Comparison of ENCODE assay signal across 8 cellular contexts in the genomic region with DNA sequence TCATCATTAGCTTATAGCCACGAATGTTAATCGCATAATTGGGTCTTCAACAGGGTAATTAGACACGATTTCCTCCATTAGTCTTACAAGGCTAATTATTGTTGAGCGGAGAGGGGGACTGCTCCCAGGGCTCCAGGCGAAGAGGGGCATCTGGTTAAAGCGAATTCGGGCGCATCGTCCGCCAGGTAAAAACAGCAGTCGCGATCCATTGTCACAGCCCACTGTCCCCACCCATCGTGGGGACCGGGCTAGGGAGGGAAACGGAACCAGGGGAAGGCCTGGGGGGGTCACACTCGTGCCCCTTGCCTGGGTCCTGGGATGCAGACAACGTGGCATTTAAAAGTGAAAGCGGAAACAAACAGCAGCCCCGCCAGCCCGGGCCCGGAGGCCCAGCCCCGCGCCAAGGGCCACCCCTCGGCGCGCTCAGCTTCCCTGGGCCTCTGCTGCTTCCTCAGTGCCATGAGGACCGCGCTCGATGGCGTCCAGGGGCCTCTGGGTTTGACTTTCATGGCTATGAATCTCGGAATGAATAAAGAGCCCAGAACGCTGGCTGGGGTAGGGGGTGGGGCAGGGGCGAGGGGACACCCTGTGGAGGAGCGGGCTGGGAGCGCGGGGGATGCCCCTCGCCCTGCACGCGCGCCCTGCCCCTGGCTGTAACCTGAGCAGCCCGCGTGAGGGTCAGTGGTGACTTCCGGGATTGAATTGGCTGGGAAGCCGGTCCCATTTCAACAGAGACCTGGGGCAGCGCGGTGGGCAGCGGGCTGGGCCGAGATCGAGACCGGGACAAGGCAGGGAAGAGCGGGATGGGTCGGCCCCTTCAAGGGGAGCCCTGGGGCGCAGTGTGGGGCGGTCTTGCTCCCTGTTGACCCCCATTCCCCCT.
DNase-seq lines count a peak whose midpoint lies in the region; ATAC-seq and TF ChIP-seq lines count a peak whose summit lies in the region.

No MANE protein-coding gene starts in this region.

- 0 out of 2 replicates have a peak, but pooled peaks cover 3% of the 10 kb centered on the region for H3K4me1 ChIP-seq in SJSA1 (replicated peaks)
- peaks cover 0 to 20% (median 9%) of the 10 kb centered on the region in 12 donors for H3K4me1 ChIP-seq in heart left ventricle

- 5 to 18% (median 8%) methylated on average over 32 to 54 of the region's 54 CpGs for WGBS in heart left ventricle, 4 donors

- H3K9me3 Mint-ChIP-seq in activated naive CD8-positive, alpha-beta T cell treated with anti-CD3 and anti-CD28 coated beads for 36 hours: peaks cover 8% of the 10 kb centered on the region
- peaks cover 9% of the 10 kb centered on the region for H3K9me3 Mint-ChIP-seq in type B pancreatic cell

- DNase-seq in NCI-H2107 treated with DMSO at 0.1 percent for 48 hours (lab: John Stamatoyannopoulos, UW; ENCODE audit: unreplicated experiment): peak; percentile 9
- no peak for DNase-seq in NCI-H2107 (lab: John Stamatoyannopoulos, UW)
- peak; percentile 49 to 52 for DNase-seq in SJSA1 (ENCODE audit: low read depth in 1 of 2, low spot score in 2 of 2)
- peak; percentile 78 for DNase-seq in activated naive CD8-positive, alpha-beta T cell treated with anti-CD3 and anti-CD28 coated beads for 36 hours
- peak; percentile 59 to 83 (median 63) for DNase-seq in heart left ventricle
- DNase-seq in pons (ENCODE audit: low spot score): peak; percentile 41
- peak; percentile 73 for DNase-seq in type B pancreatic cell (ENCODE audit: extremely low spot score, unreplicated experiment)

- H3K27ac ChIP-seq in SJSA1 (peak overlapping the region; percentile 24; the same call in 1 of the 2 replicates), heart left ventricle (peak overlapping the region in 11 of 12 donors; percentile 22 to 88 (median 58))

- peak overlapping the region; percentile 98 for H3K27ac Mint-ChIP-seq in activated naive CD8-positive, alpha-beta T cell treated with anti-CD3 and anti-CD28 coated beads for 36 hours
- peak overlapping the region; percentile 90 for H3K27ac Mint-ChIP-seq in type B pancreatic cell

- no peak for TF ChIP-seq POLR2A in heart left ventricle (IDR thresholded peaks at IDR 0.05)

- ATAC-seq in HG03280 (IDR thresholded peaks at IDR 0.05; ENCODE audit: unreplicated experiment) (peak; percentile 57), heart left ventricle (peak; percentile 69 to 92 (median 90))

- peaks cover 22% of the 10 kb centered on the region for H3K36me3 Mint-ChIP-seq in activated naive CD8-positive, alpha-beta T cell treated with anti-CD3 and anti-CD28 coated beads for 36 hours
- H3K36me3 Mint-ChIP-seq in type B pancreatic cell: peaks cover 9% of the 10 kb centered on the region

- H3K4me3 ChIP-seq in SJSA1 (peak overlapping the region; percentile 53), heart left ventricle (peak overlapping the region; percentile 49 to 95 (median 72))

- H3K4me3 Mint-ChIP-seq in activated naive CD8-positive, alpha-beta T cell treated with anti-CD3 and anti-CD28 coated beads for 36 hours: peak overlapping the region; percentile 98
- peak overlapping the region; percentile 91 for H3K4me3 Mint-ChIP-seq in type B pancreatic cell

- intact Hi-C loops in heart left ventricle (cut with DNase I): no loop called here

- H3K27me3 ChIP-seq in SJSA1 (replicated peaks) (no peaks in the 10 kb centered on the region; the same call in 1 of the 2 replicates), heart left ventricle (no peaks in the 10 kb centered on the region)

- no peaks in the 10 kb centered on the region for H3K36me3 ChIP-seq in SJSA1
- no peaks in the 10 kb centered on the region for H3K36me3 ChIP-seq in heart left ventricle

- TF ChIP-seq CTCF in heart left ventricle (IDR thresholded peaks at IDR 0.05) (no peak), type B pancreatic cell (conservative IDR thresholded peaks at IDR 0.05) (no peak)

- no peaks in the 10 kb centered on the region for H3K9me3 ChIP-seq in SJSA1 (replicated peaks)
- peaks cover 0 to 5% (median 0%) of the 10 kb centered on the region in 12 donors for H3K9me3 ChIP-seq in heart left ventricle

- peaks cover 18% of the 10 kb centered on the region for H3K4me1 Mint-ChIP-seq in activated naive CD8-positive, alpha-beta T cell treated with anti-CD3 and anti-CD28 coated beads for 36 hours
- peaks cover 9% of the 10 kb centered on the region for H3K4me1 Mint-ChIP-seq in type B pancreatic cell (ENCODE audit: unreplicated experiment)

- no peaks in the 10 kb centered on the region for H3K27me3 Mint-ChIP-seq in activated naive CD8-positive, alpha-beta T cell treated with anti-CD3 and anti-CD28 coated beads for 36 hours
- H3K27me3 Mint-ChIP-seq in type B pancreatic cell: no peaks in the 10 kb centered on the region
